Comparison of ENCODE assay signal across 12 cellular contexts in the genomic region with DNA sequence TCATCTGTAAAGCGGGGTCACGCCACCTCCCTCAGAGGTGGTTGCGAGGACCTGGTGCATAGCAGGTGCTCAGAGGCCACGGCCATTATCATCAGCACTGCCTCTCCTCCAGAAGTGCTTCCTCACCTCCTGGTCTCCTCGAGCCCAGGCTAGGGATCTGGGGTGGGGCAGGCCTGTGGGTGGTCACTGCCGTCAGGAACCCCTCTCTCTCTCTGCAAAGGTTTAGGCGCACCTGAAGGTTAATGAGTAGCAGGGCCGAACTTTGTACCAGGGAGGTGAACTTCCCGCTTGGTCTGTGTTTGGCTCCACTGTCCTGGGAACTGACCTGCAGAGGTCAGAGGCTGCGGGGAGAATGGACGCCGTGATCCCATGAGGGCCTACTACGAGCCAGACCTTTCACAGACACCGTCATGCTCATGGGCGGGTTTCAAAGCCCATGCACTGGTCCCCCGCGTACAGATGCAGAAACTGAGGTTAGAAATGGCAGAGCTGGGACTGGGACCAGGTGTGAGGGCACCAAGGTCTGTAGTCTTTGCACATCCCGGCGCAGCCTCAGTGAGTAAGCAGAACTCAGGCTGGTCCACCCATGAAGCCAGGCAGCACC. TPM values are rescaled to one million over a fixed set of nuclear protein-coding genes. Genes with fewer than 3 reads are reported as not detected.
DNase-seq lines count a peak whose midpoint lies in the region; ATAC-seq, FAIRE-seq and TF ChIP-seq lines count a peak whose summit lies in the region.
"Had no signal": no experiment of that assay in that cellular context is flagged by ENCODE, and none has a peak within 500 bp of the region (broad histone marks: within the 10 kb centered on the region; RNA-seq: fewer than 3 reads in every experiment).

No MANE protein-coding gene starts in this region.

- DNase-seq in HT-29 (ENCODE audit: low spot score) = peak; percentile 79
- no peak for DNase-seq in breast epithelium (ENCODE audit: low spot score in 2 of 2)
- peak; percentile 59 to 69 for DNase-seq in left colon
- no peak for DNase-seq in natural killer cell treated with Interleukin-12 subunit alpha and Interleukin-12 subunit beta and Interleukin-15 and Interleukin-18, amount 100 ng/mL, for 72 hours (ENCODE audit: low spot score)
- DNase-seq in H7 = no peak
- no peak for DNase-seq in effector CD4-positive, alpha-beta T cell
- DNase-seq in RCC 7860 (ENCODE audit: low spot score) = no peak
- DNase-seq: activated naive CD8-positive, alpha-beta T cell treated with anti-CD3 and anti-CD28 coated beads, Interleukin-2, amount 50 U/mL, for 24 hours; CD4-positive, alpha-beta T cell; RPMI8226 had no signal

- H3K9me3 Mint-ChIP-seq in natural killer cell treated with Interleukin-12 subunit alpha and Interleukin-12 subunit beta and Interleukin-15 and Interleukin-18, amount 100 ng/mL, for 72 hours = no peaks in the 10 kb centered on the region
- H3K9me3 Mint-ChIP-seq: activated naive CD8-positive, alpha-beta T cell treated with anti-CD3 and anti-CD28 coated beads, Interleukin-2, amount 50 U/mL, for 24 hours; CD4-positive, alpha-beta T cell had no signal

- H3K27me3 ChIP-seq in breast epithelium (no peaks in the 10 kb centered on the region), skeletal muscle satellite cell (ENCODE audit: control insufficient read depth, insufficient read depth, low read length) (no peaks in the 10 kb centered on the region), H7 (ENCODE audit: control insufficient read depth, insufficient read depth, low read length) (no peaks in the 10 kb centered on the region)

- H3K4me1 ChIP-seq in breast epithelium (peaks cover 29 to 48% of the 10 kb centered on the region in 2 donors), skeletal muscle satellite cell (ENCODE audit: control insufficient read depth, insufficient read depth, low read length) (peaks cover 19% of the 10 kb centered on the region)

- no peaks in the 10 kb centered on the region for H3K9me3 ChIP-seq in breast epithelium
- H3K9me3 ChIP-seq in skeletal muscle satellite cell (replicated peaks; ENCODE audit: low read length) = no peaks in the 10 kb centered on the region
- H3K9me3 ChIP-seq: neutrophil had no signal

- no peak for TF ChIP-seq POLR2A in breast epithelium (IDR thresholded peaks at IDR 0.05)

- peak; percentile 43 for ATAC-seq in left colon
- no peak for ATAC-seq in natural killer cell treated with Interleukin-12 subunit alpha and Interleukin-12 subunit beta and Interleukin-15 and Interleukin-18, amount 100 ng/mL, for 72 hours
- ATAC-seq: activated naive CD8-positive, alpha-beta T cell treated with anti-CD3 and anti-CD28 coated beads, Interleukin-2, amount 50 U/mL, for 24 hours had no signal

- no peak for TF ChIP-seq CTCF in breast epithelium (IDR thresholded peaks at IDR 0.05)

- H3K4me1 Mint-ChIP-seq in natural killer cell treated with Interleukin-12 subunit alpha and Interleukin-12 subunit beta and Interleukin-15 and Interleukin-18, amount 100 ng/mL, for 72 hours (ENCODE audit: low read depth in 2 of 2) = no peaks in the 10 kb centered on the region
- H3K4me1 Mint-ChIP-seq: activated naive CD8-positive, alpha-beta T cell treated with anti-CD3 and anti-CD28 coated beads, Interleukin-2, amount 50 U/mL, for 24 hours had no signal

- H3K4me2 ChIP-seq in skeletal muscle satellite cell (ENCODE audit: low read length) = peak overlapping the region; percentile 49

- no peak overlapping the region for H3K27ac Mint-ChIP-seq in natural killer cell treated with Interleukin-12 subunit alpha and Interleukin-12 subunit beta and Interleukin-15 and Interleukin-18, amount 100 ng/mL, for 72 hours
- H3K27ac Mint-ChIP-seq: activated naive CD8-positive, alpha-beta T cell treated with anti-CD3 and anti-CD28 coated beads, Interleukin-2, amount 50 U/mL, for 24 hours; CD4-positive, alpha-beta T cell had no signal

- H3K27ac ChIP-seq in breast epithelium = peak overlapping the region; percentile 89 to 91
- H3K27ac ChIP-seq: neutrophil had no signal

- H3K27me3 Mint-ChIP-seq in natural killer cell treated with Interleukin-12 subunit alpha and Interleukin-12 subunit beta and Interleukin-15 and Interleukin-18, amount 100 ng/mL, for 72 hours = peaks cover 0 to 5% of the 10 kb centered on the region in 2 donors
- H3K27me3 Mint-ChIP-seq: activated naive CD8-positive, alpha-beta T cell treated with anti-CD3 and anti-CD28 coated beads, Interleukin-2, amount 50 U/mL, for 24 hours; CD4-positive, alpha-beta T cell had no signal

- H3K4me3 ChIP-seq in breast epithelium (peak overlapping the region in 1 of 3 donors; percentile 41), skeletal muscle satellite cell (ENCODE audit: low read length) (no peak overlapping the region), H7 (ENCODE audit: insufficient read depth, low read depth, low read length) (no peak overlapping the region)

- intact Hi-C loops in breast epithelium (cut with DNase I; ENCODE audit: low total_unique reads) (no loop called here), left colon (cut with DNase I, micrococcal nuclease) (no loop called here)

- H3K9ac ChIP-seq in skeletal muscle satellite cell (ENCODE audit: low read depth, low read length) = no peak overlapping the region

- H3K36me3 Mint-ChIP-seq in natural killer cell treated with Interleukin-12 subunit alpha and Interleukin-12 subunit beta and Interleukin-15 and Interleukin-18, amount 100 ng/mL, for 72 hours = no peaks in the 10 kb centered on the region

- H3K36me3 ChIP-seq in breast epithelium (no peaks in the 10 kb centered on the region), skeletal muscle satellite cell (ENCODE audit: insufficient read depth, low read length) (no peaks in the 10 kb centered on the region), H7 (replicated peaks; ENCODE audit: control insufficient read depth, insufficient read depth, low read length) (peaks cover 9% of the 10 kb centered on the region)
- H3K36me3 ChIP-seq: neutrophil had no signal

- H3K4me3 Mint-ChIP-seq in natural killer cell treated with Interleukin-12 subunit alpha and Interleukin-12 subunit beta and Interleukin-15 and Interleukin-18, amount 100 ng/mL, for 72 hours = no peak overlapping the region
- H3K4me3 Mint-ChIP-seq: activated naive CD8-positive, alpha-beta T cell treated with anti-CD3 and anti-CD28 coated beads, Interleukin-2, amount 50 U/mL, for 24 hours; CD4-positive, alpha-beta T cell had no signal

- FAIRE-seq in RCC 7860 (lab: Jason Lieb, UNC) = no peak

RNA-seq across cellular contexts. Expression of gene JUP, which starts 13.8 kb away (rescaled TPM):
- 477 and 498 TPM in 2 replicates for total RNA-seq in HT-29 (2014; rRNA removed; shearing (Covaris generic))
- total RNA-seq in breast epithelium (100 to 1,000 TPM; 107 to 158 (median 121) TPM), left colon (100 to 1,000 TPM; 343 to 345 TPM)
- total RNA-seq in skeletal muscle satellite cell (2012; rRNA removed) = 2.3 and 8.1 TPM in 2 replicates
- 1 to 10 TPM in 1 of 2 donors, under 1 TPM in 1; 0.14 to 1.0 TPM for total RNA-seq in natural killer cell treated with Interleukin-12 subunit alpha and Interleukin-12 subunit beta and Interleukin-15 and Interleukin-18, amount 100 ng/mL, for 72 hours
- total RNA-seq in H7 (2014; rRNA removed; shearing (Covaris generic)) = 58.4 and 68.5 TPM in 2 replicates

RNA-seq across cellular contexts. Expression of gene HAP1, which starts 38.2 kb away (rescaled TPM):
- total RNA-seq in HT-29 (2014; rRNA removed; shearing (Covaris generic)) = not detected in 2 replicates
- 1 to 10 TPM in 1 of 3 donors, under 1 TPM in 1, not detected in 1; 0.33 to 2.2 TPM for total RNA-seq in breast epithelium
- total RNA-seq in left colon = under 1 TPM; 0.42 to 0.73 TPM
- total RNA-seq in skeletal muscle satellite cell (2012; rRNA removed) = not detected in 2 replicates
- not detected for total RNA-seq in natural killer cell treated with Interleukin-12 subunit alpha and Interleukin-12 subunit beta and Interleukin-15 and Interleukin-18, amount 100 ng/mL, for 72 hours
- 0.28 and 0.48 TPM in 2 replicates for total RNA-seq in H7 (2014; rRNA removed; shearing (Covaris generic))

RNA-seq across cellular contexts. Expression of gene P3H4, which starts 39.1 kb away (rescaled TPM):
- total RNA-seq in HT-29 (2014; rRNA removed; shearing (Covaris generic)) = 45.2 and 54.7 TPM in 2 replicates
- total RNA-seq in breast epithelium = 10 to 100 TPM in 2 of 3 donors, 1 to 10 TPM in 1; 6.2 to 19.0 (median 14.9) TPM
- total RNA-seq in left colon = 10 to 100 TPM; 10.7 to 15.3 TPM
- 33.0 and 47.6 TPM in 2 replicates for total RNA-seq in skeletal muscle satellite cell (2012; rRNA removed)
- 1 to 10 TPM; 1.8 to 5.2 TPM for total RNA-seq in natural killer cell treated with Interleukin-12 subunit alpha and Interleukin-12 subunit beta and Interleukin-15 and Interleukin-18, amount 100 ng/mL, for 72 hours
- 34.7 and 44.6 TPM in 2 replicates for total RNA-seq in H7 (2014; rRNA removed; shearing (Covaris generic))

RNA-seq across cellular contexts. Expression of gene FKBP10, which starts 40.1 kb away (rescaled TPM):
- total RNA-seq in HT-29 (2014; rRNA removed; shearing (Covaris generic)) = 52.4 and 68.0 TPM in 2 replicates
- 10 to 100 TPM; 35.9 to 43.3 (median 39.4) TPM for total RNA-seq in breast epithelium
- 10 to 100 TPM in 1 of 2 donors, 1 to 10 TPM in 1; 4.2 to 10.8 TPM for total RNA-seq in left colon
- 290 and 339 TPM in 2 replicates for total RNA-seq in skeletal muscle satellite cell (2012; rRNA removed)
- under 1 TPM; 0.64 to 0.74 TPM for total RNA-seq in natural killer cell treated with Interleukin-12 subunit alpha and Interleukin-12 subunit beta and Interleukin-15 and Interleukin-18, amount 100 ng/mL, for 72 hours
- 206 and 213 TPM in 2 replicates for total RNA-seq in H7 (2014; rRNA removed; shearing (Covaris generic))
- total RNA-seq: CD4-positive, alpha-beta T cell had no signal

Comparison
In these comparisons a context has a peak if more than half of its experiments do, and no peak if none do; other contexts are left out.
1. DNase-seq: peak in HT-29 (single experiment) and left colon (2 of 2); none in breast epithelium (0 of 2), natural killer cell treated with Interleukin-12 subunit alpha and Interleukin-12 subunit beta and Interleukin-15 and Interleukin-18, amount 100 ng/mL, for 72 hours (single experiment), H7 (single experiment), effector CD4-positive, alpha-beta T cell (single experiment) and RCC 7860 (single experiment).
2. RNA of gene JUP, which starts 13.8 kb away (total RNA-seq): 477 to 498 TPM in HT-29, 343 to 345 TPM in left colon, 107 to 158 TPM in breast epithelium and 58.4 to 68.5 TPM in H7; 0.14 to 1.0 TPM in natural killer cell treated with Interleukin-12 subunit alpha and Interleukin-12 subunit beta and Interleukin-15 and Interleukin-18, amount 100 ng/mL, for 72 hours; every median in the first group is over 10 times any median in the second.